17 cellular contexts compared by ENCODE assay signal in the genomic region with DNA sequence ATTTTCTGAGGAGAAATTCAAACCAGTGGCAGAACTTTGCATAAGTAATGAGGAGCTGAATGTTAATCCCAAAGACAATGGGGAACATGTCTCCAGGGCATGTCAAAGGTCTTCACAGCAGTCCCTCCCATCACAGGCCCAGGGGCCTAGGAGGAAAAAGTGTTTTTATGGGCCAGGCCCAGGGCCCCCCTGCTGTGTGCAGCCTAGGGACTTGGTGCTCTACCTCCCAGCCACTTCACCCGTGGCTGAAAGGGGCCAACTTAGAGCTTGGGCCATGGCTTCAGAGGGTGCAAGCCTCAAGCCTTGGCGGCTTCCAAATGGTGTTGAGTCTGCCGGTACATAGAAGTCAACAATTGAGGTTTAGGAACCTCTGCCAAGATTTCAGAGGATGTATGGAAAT.
A peak's percentile ranks its signal among the peaks of the same experiment; 100 is the strongest.
DNase-seq lines count a peak whose midpoint lies in the region; ATAC-seq and TF ChIP-seq lines count a peak whose summit lies in the region.
"Had no signal": no experiment of that assay in that cellular context is flagged by ENCODE, and none has a peak within 500 bp of the region (broad histone marks: within the 10 kb centered on the region; RNA-seq: fewer than 3 reads in every experiment).

No MANE protein-coding gene starts in this region.

- no peaks in the 10 kb centered on the region for H3K9me3 ChIP-seq in HEK293 (ENCODE audit: control insufficient read depth, insufficient read depth, low read depth, low read length)
- H3K9me3 ChIP-seq: A549, Caco-2 had no signal

- no peaks in the 10 kb centered on the region for H3K27me3 Mint-ChIP-seq in stimulated activated memory B cell treated with anti-CD40 and anti-IgM and Interleukin-4, amounts not matched to agents 10 μg/mL and 1 μg/mL and 100 μg/mL, for 72 hours
- H3K27me3 Mint-ChIP-seq in activated T-cell treated with anti-CD3 and anti-CD28 coated beads, Interleukin-2, amount 50 U/mL, for 4 hours (ENCODE audit: low read depth): no peaks in the 10 kb centered on the region
- H3K27me3 Mint-ChIP-seq: B cell; CD4-positive, alpha-beta T cell had no signal

- no peaks in the 10 kb centered on the region for H3K4me1 Mint-ChIP-seq in stimulated activated memory B cell treated with anti-CD40 and anti-IgM and Interleukin-4, amounts not matched to agents 10 μg/mL and 1 μg/mL and 100 μg/mL, for 72 hours
- no peaks in the 10 kb centered on the region for H3K4me1 Mint-ChIP-seq in activated T-cell treated with anti-CD3 and anti-CD28 coated beads, Interleukin-2, amount 50 U/mL, for 4 hours (ENCODE audit: low read depth)
- H3K4me1 Mint-ChIP-seq: B cell had no signal

- H3K36me3 Mint-ChIP-seq in stimulated activated memory B cell treated with anti-CD40 and anti-IgM and Interleukin-4, amounts not matched to agents 10 μg/mL and 1 μg/mL and 100 μg/mL, for 72 hours: no peaks in the 10 kb centered on the region
- no peaks in the 10 kb centered on the region for H3K36me3 Mint-ChIP-seq in activated T-cell treated with anti-CD3 and anti-CD28 coated beads, Interleukin-2, amount 50 U/mL, for 4 hours (ENCODE audit: insufficient read depth)
- H3K36me3 Mint-ChIP-seq: CD8-positive, alpha-beta T cell had no signal

- TF ChIP-seq CTCF in HEK293 (tag by site-specific recombination; IDR thresholded peaks at IDR 0.05): no peak

- peak; percentile 77 for DNase-seq in posterior vena cava (ENCODE audit: low spot score)
- no peak for DNase-seq in activated T-cell treated with anti-CD3 and anti-CD28 coated beads, Interleukin-2, amount 50 U/mL, for 4 hours
- DNase-seq in activated gamma-delta T cell (lab: John Stamatoyannopoulos, UW): no peak
- DNase-seq: AML-193; Caco-2; Calu3; CD4-positive, alpha-beta T cell; CD8-positive, alpha-beta T cell; DMS79 treated with DMSO at 0.1 percent for 48 hours; GF-D8 had no signal

- no peak overlapping the region for H3K4me3 ChIP-seq in HEK293 (ENCODE audit: low read depth, low read length)
- H3K4me3 ChIP-seq: A549; BLaER1 treated with 17β-estradiol and CSF1 and Interleukin-3, amounts not matched to agents 10 nM and 100 nM had no signal

- POLR2A ChIA-PET in HEK293 (lab: Yijun Ruan, JAX): no interaction called here

- CTCF ChIA-PET in HEK293 (lab: Yijun Ruan, JAX): no interaction called here

- H3K36me3 ChIP-seq in HEK293 (ENCODE audit: control insufficient read depth in 2 of 2, insufficient read depth in 1 of 2, low read length in 2 of 2): no peaks in the 10 kb centered on the region
- H3K36me3 ChIP-seq: BLaER1 treated with 17β-estradiol and CSF1 and Interleukin-3, amounts not matched to agents 10 nM and 100 nM had no signal

- no peaks in the 10 kb centered on the region for H3K9me3 Mint-ChIP-seq in stimulated activated memory B cell treated with anti-CD40 and anti-IgM and Interleukin-4, amounts not matched to agents 10 μg/mL and 1 μg/mL and 100 μg/mL, for 72 hours
- H3K9me3 Mint-ChIP-seq in activated T-cell treated with anti-CD3 and anti-CD28 coated beads, Interleukin-2, amount 50 U/mL, for 4 hours: peaks cover 14% of the 10 kb centered on the region

- H3K27ac ChIP-seq in HEK293 (ENCODE audit: extremely low read depth, low read depth, low read length): no peak overlapping the region
- H3K27ac ChIP-seq: 22Rv1; A549; BLaER1 treated with 17β-estradiol and CSF1 and Interleukin-3, amounts not matched to agents 10 nM and 100 nM; C4-2B had no signal

- H3K4me1 ChIP-seq in HEK293 (ENCODE audit: control insufficient read depth, insufficient read depth, low read length): no peaks in the 10 kb centered on the region
- H3K4me1 ChIP-seq: A549; BLaER1 treated with 17β-estradiol and CSF1 and Interleukin-3, amounts not matched to agents 10 nM and 100 nM; Caco-2 had no signal

- no peak overlapping the region for H3K4me3 Mint-ChIP-seq in stimulated activated memory B cell treated with anti-CD40 and anti-IgM and Interleukin-4, amounts not matched to agents 10 μg/mL and 1 μg/mL and 100 μg/mL, for 72 hours
- H3K4me3 Mint-ChIP-seq in activated T-cell treated with anti-CD3 and anti-CD28 coated beads, Interleukin-2, amount 50 U/mL, for 4 hours: no peak overlapping the region
- H3K4me3 Mint-ChIP-seq: B cell; CD4-positive, alpha-beta T cell; CD8-positive, alpha-beta T cell had no signal

- intact Hi-C loops in posterior vena cava (cut with DNase I): no loop called here

- no peak overlapping the region for H3K27ac Mint-ChIP-seq in stimulated activated memory B cell treated with anti-CD40 and anti-IgM and Interleukin-4, amounts not matched to agents 10 μg/mL and 1 μg/mL and 100 μg/mL, for 72 hours
- H3K27ac Mint-ChIP-seq: B cell; CD4-positive, alpha-beta T cell; CD8-positive, alpha-beta T cell had no signal

- peak; percentile 20 for ATAC-seq in stimulated activated memory B cell treated with anti-CD40 and anti-IgM and Interleukin-4, amounts not matched to agents 10 μg/mL and 1 μg/mL and 100 μg/mL, for 72 hours
- no peak for ATAC-seq in activated T-cell treated with anti-CD3 and anti-CD28 coated beads, Interleukin-2, amount 50 U/mL, for 4 hours
- ATAC-seq: A549; CD8-positive, alpha-beta T cell had no signal

TF ChIP-seq in HEK293, 187 proteins besides CTCF, POLR2A, EP300 and RAD21:
- TF ChIP-seq ZNF776 (tag by site-specific recombination; IDR thresholded peaks at IDR 0.05; ENCODE audit: borderline replicate concordance): no peak
- peak; percentile 44 for TF ChIP-seq ZNF585B (tag by site-specific recombination; IDR thresholded peaks at IDR 0.05)
- TF ChIP-seq ZNF155 (tag by site-specific recombination; IDR thresholded peaks at IDR 0.05): no peak
- TF ChIP-seq ZNF366 (tag by site-specific recombination; conservative IDR thresholded peaks at IDR 0.05): no peak
- TF ChIP-seq ZNF510 (tag by site-specific recombination; IDR thresholded peaks at IDR 0.05; ENCODE audit: insufficient replicate concordance): no peak
- TF ChIP-seq ZNF2 (tag by site-specific recombination; IDR thresholded peaks at IDR 0.05): no peak
- TF ChIP-seq ZNF24 (tag by site-specific recombination; IDR thresholded peaks at IDR 0.05): no peak
- TF ChIP-seq ZBTB21 (tag by site-specific recombination; IDR thresholded peaks at IDR 0.05): no peak
- no peak for TF ChIP-seq ZNF174 (tag by site-specific recombination; IDR thresholded peaks at IDR 0.05)
